9 cellular contexts compared by ENCODE assay signal in the genomic region with DNA sequence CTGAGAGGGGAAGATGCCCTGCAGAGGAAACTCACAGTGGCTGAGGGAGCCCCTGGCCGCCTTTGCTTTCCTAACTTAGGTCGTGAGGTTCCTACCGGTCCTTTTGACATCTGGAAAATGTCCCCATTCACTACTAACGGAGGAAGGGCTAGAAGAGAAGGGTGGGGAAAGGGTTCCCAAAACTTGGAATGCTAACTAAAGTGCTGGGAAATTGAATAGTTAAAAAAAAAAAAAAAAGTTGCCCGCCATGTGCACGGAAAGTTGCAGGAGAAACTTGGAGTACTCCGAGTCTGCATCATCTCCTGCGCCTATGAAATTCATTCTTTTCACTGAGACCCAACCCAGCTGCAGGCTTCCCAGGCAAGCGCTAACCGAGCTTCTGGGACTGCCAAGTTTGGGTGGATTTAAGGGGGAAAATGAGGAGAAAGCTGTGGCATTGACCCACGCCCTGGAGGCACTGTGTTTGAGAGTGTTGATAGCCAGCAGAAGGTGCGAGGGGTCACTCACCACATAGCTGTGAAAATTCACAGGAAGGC. TPM values are rescaled to one million over a fixed set of nuclear protein-coding genes. Genes with fewer than 3 reads are reported as not detected.
A peak's percentile ranks its signal among the peaks of the same experiment; 100 is the strongest.
DNase-seq lines count a peak whose midpoint lies in the region; ATAC-seq and TF ChIP-seq lines count a peak whose summit lies in the region.
"Had no signal": no experiment of that assay in that cellular context is flagged by ENCODE, and none has a peak within 500 bp of the region (broad histone marks: within the 10 kb centered on the region; RNA-seq: fewer than 3 reads in every experiment).

No MANE protein-coding gene starts in this region.

- H3K27ac Mint-ChIP-seq in progenitor cell of endocrine pancreas = no peak overlapping the region
- H3K27ac Mint-ChIP-seq in activated T-helper 17 cell treated with anti-CD3 and anti-CD28 coated beads, Interleukin-2, amount 50 U/mL, for 72 hours = no peak overlapping the region
- H3K27ac Mint-ChIP-seq: activated CD4-positive, alpha-beta T cell treated with anti-CD3 and anti-CD28 coated beads, Interleukin-2, amount 10 ng/mL, durations not matched to agents 24 days and 14 days had no signal

- peak overlapping the region; percentile 67 for H3K4me3 Mint-ChIP-seq in progenitor cell of endocrine pancreas (ENCODE audit: low read depth)
- H3K4me3 Mint-ChIP-seq in activated T-helper 17 cell treated with anti-CD3 and anti-CD28 coated beads, Interleukin-2, amount 50 U/mL, for 72 hours = no peak overlapping the region
- H3K4me3 Mint-ChIP-seq: activated CD4-positive, alpha-beta T cell treated with anti-CD3 and anti-CD28 coated beads, Interleukin-2, amount 10 ng/mL, durations not matched to agents 24 days and 14 days had no signal

- peaks cover 64% of the 10 kb centered on the region for H3K27me3 Mint-ChIP-seq in progenitor cell of endocrine pancreas
- peaks cover 66% of the 10 kb centered on the region for H3K27me3 Mint-ChIP-seq in activated T-helper 17 cell treated with anti-CD3 and anti-CD28 coated beads, Interleukin-2, amount 50 U/mL, for 72 hours

- no peaks in the 10 kb centered on the region for H3K36me3 ChIP-seq in BLaER1

- peak overlapping the region; percentile 66 for H3K4me2 ChIP-seq in BLaER1

- H3K9ac ChIP-seq in BLaER1 = no peak overlapping the region

- TF ChIP-seq CTCF in WI38 (IDR thresholded peaks at IDR 0.05; ENCODE audit: low read depth, low read length) (no peak), progenitor cell of endocrine pancreas (IDR thresholded peaks at IDR 0.05; ENCODE audit: unreplicated experiment) (no peak)

- no peaks in the 10 kb centered on the region for H3K9me3 ChIP-seq in BLaER1

- no peaks in the 10 kb centered on the region for H3K9me3 Mint-ChIP-seq in progenitor cell of endocrine pancreas (ENCODE audit: low read depth)
- H3K9me3 Mint-ChIP-seq in activated T-helper 17 cell treated with anti-CD3 and anti-CD28 coated beads, Interleukin-2, amount 50 U/mL, for 72 hours = no peaks in the 10 kb centered on the region
- H3K9me3 Mint-ChIP-seq: activated CD4-positive, alpha-beta T cell treated with anti-CD3 and anti-CD28 coated beads, Interleukin-2, amount 10 ng/mL, durations not matched to agents 24 days and 14 days had no signal

- no peaks in the 10 kb centered on the region for H4K20me1 ChIP-seq in BLaER1

- H3K36me3 Mint-ChIP-seq in progenitor cell of endocrine pancreas (ENCODE audit: insufficient read depth) = no peaks in the 10 kb centered on the region
- no peaks in the 10 kb centered on the region for H3K36me3 Mint-ChIP-seq in activated T-helper 17 cell treated with anti-CD3 and anti-CD28 coated beads, Interleukin-2, amount 50 U/mL, for 72 hours (ENCODE audit: low read depth)

- DNase-seq in hepatic stellate cell (ENCODE audit: low spot score) = peak; percentile 38
- DNase-seq in progenitor cell of endocrine pancreas (ENCODE audit: low spot score, unreplicated experiment) = no peak
- no peak for DNase-seq in SIG-M5 (lab: John Stamatoyannopoulos, UW)
- DNase-seq in activated gamma-delta T cell treated with Interleukin-2 at 50 U/mL for 16 hours = no peak
- DNase-seq: activated CD4-positive, alpha-beta T cell treated with anti-CD3 and anti-CD28 coated beads, Interleukin-2, amount 10 ng/mL, durations not matched to agents 24 days and 14 days had no signal

- H3K4me1 ChIP-seq in BLaER1 = peaks cover 17% of the 10 kb centered on the region

- H3K27me3 ChIP-seq in BLaER1 = no peaks in the 10 kb centered on the region

- H3K27ac ChIP-seq in BLaER1 = no peak overlapping the region

- ATAC-seq in activated T-helper 17 cell treated with anti-CD3 and anti-CD28 coated beads, Interleukin-2, amount 50 U/mL, for 72 hours (replicated peaks) = no peak
- no peak for ATAC-seq in HG03457 (IDR thresholded peaks at IDR 0.05; ENCODE audit: unreplicated experiment)

- peaks cover 10% of the 10 kb centered on the region for H3K4me1 Mint-ChIP-seq in progenitor cell of endocrine pancreas (ENCODE audit: low read depth)
- H3K4me1 Mint-ChIP-seq in activated T-helper 17 cell treated with anti-CD3 and anti-CD28 coated beads, Interleukin-2, amount 50 U/mL, for 72 hours = no peaks in the 10 kb centered on the region

- H3K4me3 ChIP-seq in BLaER1 (no peak overlapping the region), WI38 (ENCODE audit: low read depth, low read length) (peak overlapping the region; percentile 97)

RNA-seq across cellular contexts. Expression of gene TIMP3, which starts 0.9 kb away (rescaled TPM):
- total RNA-seq in progenitor cell of endocrine pancreas = 2.4 and 3.2 TPM in 2 replicates
- total RNA-seq in activated T-helper 17 cell treated with anti-CD3 and anti-CD28 coated beads, Interleukin-2, amount 50 U/mL, for 72 hours = not detected
- total RNA-seq: activated CD4-positive, alpha-beta T cell treated with anti-CD3 and anti-CD28 coated beads, Interleukin-2, amount 10 ng/mL, durations not matched to agents 24 days and 14 days had no signal
